16 cellular contexts compared by ENCODE assay signal in the genomic region with DNA sequence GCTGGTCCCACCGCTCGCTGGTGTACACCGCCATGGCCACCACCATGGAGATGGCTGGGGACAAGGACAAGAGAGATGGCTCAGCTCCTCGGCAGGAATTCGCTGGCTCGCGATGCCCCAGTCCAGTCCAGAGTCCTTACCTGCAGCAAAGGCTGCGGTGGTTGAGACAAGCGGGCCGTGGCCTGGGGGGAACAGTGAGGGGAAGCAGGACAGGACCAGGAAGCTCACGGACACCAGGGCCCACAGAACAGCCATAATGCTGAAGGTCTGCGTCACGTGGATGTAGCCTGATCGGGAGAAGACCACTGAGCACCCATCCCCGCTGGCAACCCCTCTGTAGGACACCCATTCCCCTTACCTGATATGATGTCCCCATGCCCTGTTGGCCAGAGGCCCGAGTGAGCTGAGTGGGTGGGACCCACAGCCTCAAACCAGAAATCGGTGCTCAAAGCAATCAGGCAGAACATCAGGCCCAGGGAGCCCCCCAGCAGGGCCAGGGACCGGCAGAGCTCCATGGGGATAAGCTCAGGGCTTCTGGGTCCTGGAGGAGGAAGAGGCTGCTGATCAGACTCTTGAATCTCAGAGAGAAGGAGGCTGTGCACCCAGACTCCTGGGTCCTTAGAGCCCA. TPM values are rescaled to one million over a fixed set of nuclear protein-coding genes. Genes with fewer than 3 reads are reported as not detected.
DNase-seq lines count a peak whose midpoint lies in the region; ATAC-seq and TF ChIP-seq lines count a peak whose summit lies in the region.
"Had no signal": no experiment of that assay in that cellular context is flagged by ENCODE, and none has a peak within 500 bp of the region (broad histone marks: within the 10 kb centered on the region; RNA-seq: fewer than 3 reads in every experiment).

No MANE protein-coding gene starts in this region.

- peaks cover 50% of the 10 kb centered on the region for H3K4me1 Mint-ChIP-seq in activated T-helper 17 cell treated with anti-CD3 and anti-CD28 coated beads, Interleukin-2, amount 50 U/mL, for 72 hours

- H3K9me3 ChIP-seq in BLaER1 (no peaks in the 10 kb centered on the region), DND-41 (ENCODE audit: insufficient read depth, low read length, severe bottlenecking) (no peaks in the 10 kb centered on the region), mucosa of rectum (ENCODE audit: control insufficient read depth in 2 of 2, low read length in 2 of 2) (no peaks in the 10 kb centered on the region)
- H3K9me3 ChIP-seq: gastroesophageal sphincter, psoas muscle had no signal

- H3K36me3 Mint-ChIP-seq in activated T-helper 17 cell treated with anti-CD3 and anti-CD28 coated beads, Interleukin-2, amount 50 U/mL, for 72 hours (ENCODE audit: low read depth): peaks cover 7% of the 10 kb centered on the region

- no peaks in the 10 kb centered on the region for H3K27me3 Mint-ChIP-seq in activated T-helper 17 cell treated with anti-CD3 and anti-CD28 coated beads, Interleukin-2, amount 50 U/mL, for 72 hours

- H3K27me3 ChIP-seq in BLaER1 (no peaks in the 10 kb centered on the region), DND-41 (ENCODE audit: insufficient read depth, low read length, poor library complexity) (no peaks in the 10 kb centered on the region), mucosa of rectum (ENCODE audit: control insufficient read depth in 2 of 2, insufficient read depth in 2 of 2, low read length in 2 of 2) (no peaks in the 10 kb centered on the region)
- H3K27me3 ChIP-seq: brain microvascular endothelial cell, gastroesophageal sphincter had no signal

- H3K36me3 ChIP-seq in BLaER1 (no peaks in the 10 kb centered on the region), DND-41 (ENCODE audit: insufficient read depth, low read length) (no peaks in the 10 kb centered on the region), mucosa of rectum (ENCODE audit: control insufficient read depth in 2 of 2, insufficient read depth in 2 of 2, low read length in 2 of 2) (no peaks in the 10 kb centered on the region)
- H3K36me3 ChIP-seq: brain microvascular endothelial cell, gastroesophageal sphincter had no signal

- peak overlapping the region; percentile 100 for H3K4me3 Mint-ChIP-seq in activated T-helper 17 cell treated with anti-CD3 and anti-CD28 coated beads, Interleukin-2, amount 50 U/mL, for 72 hours
- H3K4me3 Mint-ChIP-seq: H9 had no signal

- H3K4me1 ChIP-seq in BLaER1 (peaks cover 90% of the 10 kb centered on the region), DND-41 (ENCODE audit: insufficient read depth, low read length) (peaks cover 65% of the 10 kb centered on the region), mucosa of rectum (ENCODE audit: control insufficient read depth in 2 of 2, insufficient read depth in 2 of 2, low read length in 2 of 2) (peaks cover 0 to 6% of the 10 kb centered on the region in 2 donors)
- H3K4me1 ChIP-seq: psoas muscle had no signal

- peak overlapping the region; percentile 83 for H3K9ac ChIP-seq in BLaER1
- H3K9ac ChIP-seq in DND-41 (ENCODE audit: low read depth, low read length): peak overlapping the region; percentile 69
- H3K9ac ChIP-seq in mucosa of rectum (ENCODE audit: low read depth in 1 of 2, low read length in 2 of 2): no peak overlapping the region

- H3K27ac ChIP-seq in BLaER1: peak overlapping the region; percentile 96
- peak overlapping the region; percentile 89 for H3K27ac ChIP-seq in DND-41 (ENCODE audit: low read length)
- peak overlapping the region; percentile 13 to 67 for H3K27ac ChIP-seq in mucosa of rectum (ENCODE audit: low read depth in 2 of 2, low read length in 2 of 2)
- H3K27ac ChIP-seq: brain microvascular endothelial cell, gastroesophageal sphincter, psoas muscle had no signal

- H4K20me1 ChIP-seq in BLaER1 (no peaks in the 10 kb centered on the region), DND-41 (ENCODE audit: insufficient read depth, low read length) (no peaks in the 10 kb centered on the region)

- H3K4me2 ChIP-seq in BLaER1 (peak overlapping the region; percentile 99), DND-41 (ENCODE audit: insufficient read depth, low read length) (peak overlapping the region; percentile 83)

- TF ChIP-seq CTCF in DND-41 (IDR thresholded peaks at IDR 0.05; ENCODE audit: borderline replicate concordance, extremely low read depth, low read length, poor library complexity, severe bottlenecking): no peak

- no peak for DNase-seq in DND-41
- no peak for DNase-seq in AG08396 (ENCODE audit: low spot score)
- DNase-seq in stimulated activated naive CD4-positive, alpha-beta T cell treated with Interleukin-2 at 50 U/mL for 16 hours (lab: John Stamatoyannopoulos, UW): no peak
- DNase-seq: brain microvascular endothelial cell, H9, NCI-H2029 treated with DMSO at 0.1 percent for 48 hours, NCI-H82, SHP77 had no signal

- peak overlapping the region; percentile 62 for H3K4me3 ChIP-seq in BLaER1
- peak overlapping the region; percentile 7 to 57; a peak in 3 of 4 replicates for H3K4me3 ChIP-seq in DND-41 (ENCODE audit: low read depth in 1 of 2, low read length in 2 of 2)
- H3K4me3 ChIP-seq in mucosa of rectum (ENCODE audit: low read length in 2 of 2): peak overlapping the region in 1 of 2 donors; percentile 20
- H3K4me3 ChIP-seq: gastroesophageal sphincter, psoas muscle had no signal

- H3K27ac Mint-ChIP-seq in activated T-helper 17 cell treated with anti-CD3 and anti-CD28 coated beads, Interleukin-2, amount 50 U/mL, for 72 hours: peak overlapping the region; percentile 90
- H3K27ac Mint-ChIP-seq: H9 had no signal

- H3K79me2 ChIP-seq in DND-41 (ENCODE audit: insufficient read depth, low read length): peaks cover 7% of the 10 kb centered on the region

- H3K9me3 Mint-ChIP-seq in activated T-helper 17 cell treated with anti-CD3 and anti-CD28 coated beads, Interleukin-2, amount 50 U/mL, for 72 hours: no peaks in the 10 kb centered on the region
- H3K9me3 Mint-ChIP-seq: H9 had no signal

- peak overlapping the region; percentile 48 for H2AFZ ChIP-seq in DND-41 (ENCODE audit: low read depth, low read length)

- no peak for ATAC-seq in DND-41 (ENCODE audit: insufficient read depth, low read depth)
- ATAC-seq in activated T-helper 17 cell treated with anti-CD3 and anti-CD28 coated beads, Interleukin-2, amount 50 U/mL, for 72 hours (replicated peaks): no peak
- ATAC-seq in esophagus mucosa: no peak
- ATAC-seq in GM18861 (IDR thresholded peaks at IDR 0.05; ENCODE audit: unreplicated experiment): no peak
- ATAC-seq: gastroesophageal sphincter, psoas muscle had no signal

RNA-seq across cellular contexts. Expression of a gene that starts 0.3 kb away (rescaled TPM):
- total RNA-seq in activated T-helper 17 cell treated with anti-CD3 and anti-CD28 coated beads, Interleukin-2, amount 50 U/mL, for 72 hours: 10 to 100 TPM; 15.2 to 19.8 TPM
- total RNA-seq in esophagus mucosa: not detected
- total RNA-seq: H9 had no signal

RNA-seq across cellular contexts. Expression of a gene that starts 3.3 kb away (rescaled TPM):
- total RNA-seq in activated T-helper 17 cell treated with anti-CD3 and anti-CD28 coated beads, Interleukin-2, amount 50 U/mL, for 72 hours: 1 to 10 TPM in 1 of 2 donors, under 1 TPM in 1; 0.37 to 1.5 TPM
- 1.1 TPM for total RNA-seq in esophagus mucosa
- total RNA-seq: gastroesophageal sphincter, H9 had no signal

RNA-seq across cellular contexts. Expression of a gene that starts 5.9 kb away (rescaled TPM):
- 100 to 1,000 TPM in 1 of 2 donors, 10 to 100 TPM in 1; 67.0 to 101 TPM for total RNA-seq in activated T-helper 17 cell treated with anti-CD3 and anti-CD28 coated beads, Interleukin-2, amount 50 U/mL, for 72 hours
- total RNA-seq in esophagus mucosa: 142 TPM

RNA-seq across cellular contexts. Expression of a gene that starts 15.6 kb away (rescaled TPM):
- under 1 TPM in 1 of 2 donors, not detected in 1; 0.40 TPM for total RNA-seq in activated T-helper 17 cell treated with anti-CD3 and anti-CD28 coated beads, Interleukin-2, amount 50 U/mL, for 72 hours
- not detected for total RNA-seq in esophagus mucosa
- total RNA-seq: gastroesophageal sphincter, H9, mucosa of gallbladder, psoas muscle had no signal

RNA-seq across cellular contexts. Expression of a gene that starts 18.3 kb away (rescaled TPM):
- total RNA-seq in activated T-helper 17 cell treated with anti-CD3 and anti-CD28 coated beads, Interleukin-2, amount 50 U/mL, for 72 hours: not detected
- not detected for total RNA-seq in esophagus mucosa
- total RNA-seq: gastroesophageal sphincter, psoas muscle had no signal

Comparison
In these comparisons a context has a peak if more than half of its experiments do, and no peak if none do; other contexts are left out.
1. H3K27ac ChIP-seq: peak in every context shown above with its lines; median percentile 96 in BLaER1; 89 in DND-41; 40 in mucosa of rectum.
2. H3K9ac ChIP-seq: peak in BLaER1 (single experiment) and DND-41 (single experiment); none in mucosa of rectum (0 of 2).
3. RNA of a gene that starts 0.3 kb away (total RNA-seq): 15.2 to 19.8 TPM in activated T-helper 17 cell treated with anti-CD3 and anti-CD28 coated beads, Interleukin-2, amount 50 U/mL, for 72 hours; not detected in esophagus mucosa (single experiment); every median in the first group is over 10 times any median in the second.